ENCODE assay signal across 19 cellular contexts in the genomic region with DNA sequence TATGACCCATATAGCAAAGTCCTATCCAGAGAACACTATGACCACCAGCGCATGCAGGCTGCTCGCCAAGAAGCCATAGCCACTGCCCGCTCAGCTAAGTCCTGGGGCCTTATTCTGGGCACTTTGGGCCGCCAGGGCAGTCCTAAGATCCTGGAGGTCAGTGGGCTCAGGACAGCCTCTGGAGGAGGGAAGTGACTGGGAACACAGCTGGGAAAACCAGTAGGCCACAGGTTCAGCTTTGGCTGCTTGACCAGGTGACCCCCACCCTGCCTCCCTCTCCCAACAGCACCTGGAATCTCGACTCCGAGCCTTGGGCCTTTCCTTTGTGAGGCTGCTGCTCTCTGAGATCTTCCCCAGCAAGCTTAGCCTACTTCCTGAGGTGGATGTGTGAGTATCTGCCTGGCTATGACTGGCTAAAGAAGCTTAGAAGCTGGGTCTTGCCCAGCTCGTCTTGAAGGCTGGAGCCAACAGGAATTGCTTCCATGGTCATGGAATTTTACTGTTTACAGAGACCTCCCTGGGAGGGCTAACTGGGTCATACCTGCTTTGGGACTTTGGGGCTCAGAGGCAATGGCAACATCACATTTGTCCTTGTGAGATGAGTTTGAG. TPM values are rescaled to one million over a fixed set of nuclear protein-coding genes. Genes with fewer than 3 reads are reported as not detected.
DNase-seq lines count a peak whose midpoint lies in the region; ATAC-seq and TF ChIP-seq lines count a peak whose summit lies in the region.
"Had no signal": no experiment of that assay in that cellular context is flagged by ENCODE, and none has a peak within 500 bp of the region (broad histone marks: within the 10 kb centered on the region; RNA-seq: fewer than 3 reads in every experiment).

No MANE protein-coding gene starts in this region.

- CTCF ChIA-PET in CD4-positive, alpha-beta T cell (lab: Charles Lee), result interaction anchor here (1.1 to 1.6 kb wide), 2 partner anchors 15 to 204 kb away, joined by 3 to 4 read pairs; partner anchors contain the start of gene RTN4RL1
- CTCF ChIA-PET in HEK293 (lab: Yijun Ruan, JAX), result interaction anchor here (0.6 to 1.9 kb wide), 9 partner anchors 9 to 466 kb away, joined by 3 to 13 read pairs (median 5); partner anchors contain the start of gene RTN4RL1

- H3K4me3 ChIP-seq in HEK293 (ENCODE audit: low read depth, low read length), result no peak overlapping the region
- no peak overlapping the region for H3K4me3 ChIP-seq in esophagus muscularis mucosa
- H3K4me3 ChIP-seq: lung, MG63 had no signal

- no peak for TF ChIP-seq POLR2A in esophagus muscularis mucosa (IDR thresholded peaks at IDR 0.05; ENCODE audit: low read depth)

- no peaks in the 10 kb centered on the region for H3K9me3 Mint-ChIP-seq in CD4-positive, alpha-beta T cell
- H3K9me3 Mint-ChIP-seq in activated naive CD8-positive, alpha-beta T cell treated with anti-CD3 and anti-CD28 coated beads, Interleukin-2, amount 50 U/mL, for 24 hours, result no peaks in the 10 kb centered on the region
- H3K9me3 Mint-ChIP-seq in naive thymus-derived CD8-positive, alpha-beta T cell, result no peaks in the 10 kb centered on the region

- H3K36me3 Mint-ChIP-seq in CD4-positive, alpha-beta T cell (ENCODE audit: low read depth), result peaks cover 55% of the 10 kb centered on the region
- peaks cover 25% of the 10 kb centered on the region for H3K36me3 Mint-ChIP-seq in activated naive CD8-positive, alpha-beta T cell treated with anti-CD3 and anti-CD28 coated beads, Interleukin-2, amount 50 U/mL, for 24 hours (ENCODE audit: low read depth)
- H3K36me3 Mint-ChIP-seq in naive thymus-derived CD8-positive, alpha-beta T cell, result peaks cover 0 to 58% (median 3%) of the 10 kb centered on the region in 3 donors

- WGBS in esophagus muscularis mucosa, result 63% methylated on average over 3 of the region's 7 CpGs

- POLR2A ChIA-PET in CD4-positive, alpha-beta T cell (lab: Charles Lee), result interaction anchor here (1.0 to 1.2 kb wide), 3 partner anchors 10 to 356 kb away, joined by 3 to 6 read pairs (median 3); partner anchors contain the start of gene DPH1
- POLR2A ChIA-PET in HEK293 (lab: Yijun Ruan, JAX), result interaction anchor here (1.5 kb wide), 1 partner anchor 324 kb away, joined by 4 read pairs; no protein-coding TSS in a partner anchor
- POLR2A ChIA-PET in naive thymus-derived CD8-positive, alpha-beta T cell (lab: Charles Lee), result interaction anchor here (0.7 to 2.3 kb wide), 3 partner anchors 10 to 13 kb away, joined by 3 to 11 read pairs (median 5); partner anchors contain the start of gene DPH1

- peak overlapping the region; percentile 86 for H3K27ac Mint-ChIP-seq in CD4-positive, alpha-beta T cell
- H3K27ac Mint-ChIP-seq in activated naive CD8-positive, alpha-beta T cell treated with anti-CD3 and anti-CD28 coated beads, Interleukin-2, amount 50 U/mL, for 24 hours, result no peak overlapping the region
- peak overlapping the region in 7 of 10 donors; percentile 31 to 85 (median 63) for H3K27ac Mint-ChIP-seq in naive thymus-derived CD8-positive, alpha-beta T cell

- H3K9me3 ChIP-seq in CD4-positive, alpha-beta T cell (ENCODE audit: control insufficient read depth, low read length), result no peaks in the 10 kb centered on the region
- H3K9me3 ChIP-seq in HEK293 (ENCODE audit: control insufficient read depth, insufficient read depth, low read depth, low read length) (no peaks in the 10 kb centered on the region), esophagus muscularis mucosa (no peaks in the 10 kb centered on the region)
- H3K9me3 ChIP-seq: gastroesophageal sphincter, MG63, Peyer's patch, sigmoid colon, tibial artery had no signal

- peak overlapping the region; percentile 71 for H3K4me3 Mint-ChIP-seq in CD4-positive, alpha-beta T cell
- H3K4me3 Mint-ChIP-seq in activated naive CD8-positive, alpha-beta T cell treated with anti-CD3 and anti-CD28 coated beads, Interleukin-2, amount 50 U/mL, for 24 hours, result peak overlapping the region; percentile 40
- H3K4me3 Mint-ChIP-seq in naive thymus-derived CD8-positive, alpha-beta T cell, result peak overlapping the region in 7 of 10 donors; percentile 8 to 91 (median 73)

- H3K27ac ChIP-seq in CD4-positive, alpha-beta T cell (ENCODE audit: low read depth, low read length), result no peak overlapping the region
- H3K27ac ChIP-seq in HEK293 (ENCODE audit: extremely low read depth, low read depth, low read length), result no peak overlapping the region
- peak overlapping the region in 2 of 4 donors; percentile 84 to 95 for H3K27ac ChIP-seq in esophagus muscularis mucosa (replicated peaks in 1 of 4)
- H3K27ac ChIP-seq: epithelial cell of prostate had no signal

- H3K27me3 ChIP-seq in CD4-positive, alpha-beta T cell (ENCODE audit: control insufficient read depth, insufficient read depth, low read length), result no peaks in the 10 kb centered on the region
- H3K27me3 ChIP-seq in esophagus muscularis mucosa, result no peaks in the 10 kb centered on the region
- H3K27me3 ChIP-seq: gastroesophageal sphincter, MG63, Peyer's patch, sigmoid colon, tibial artery had no signal

- peaks cover 23% of the 10 kb centered on the region for H3K4me1 Mint-ChIP-seq in CD4-positive, alpha-beta T cell (ENCODE audit: low read depth)
- H3K4me1 Mint-ChIP-seq in activated naive CD8-positive, alpha-beta T cell treated with anti-CD3 and anti-CD28 coated beads, Interleukin-2, amount 50 U/mL, for 24 hours, result peaks cover 22% of the 10 kb centered on the region
- H3K4me1 Mint-ChIP-seq in naive thymus-derived CD8-positive, alpha-beta T cell, result peaks cover 11 to 25% (median 23%) of the 10 kb centered on the region in 4 donors

- H3K4me1 ChIP-seq in HEK293 (ENCODE audit: control insufficient read depth, insufficient read depth, low read length) (peaks cover 6% of the 10 kb centered on the region), esophagus muscularis mucosa (peaks cover 19 to 32% (median 31%) of the 10 kb centered on the region in 4 donors)

- no peaks in the 10 kb centered on the region for H3K27me3 Mint-ChIP-seq in CD4-positive, alpha-beta T cell
- H3K27me3 Mint-ChIP-seq in activated naive CD8-positive, alpha-beta T cell treated with anti-CD3 and anti-CD28 coated beads, Interleukin-2, amount 50 U/mL, for 24 hours, result no peaks in the 10 kb centered on the region
- H3K27me3 Mint-ChIP-seq in naive thymus-derived CD8-positive, alpha-beta T cell, result no peaks in the 10 kb centered on the region

- intact Hi-C loops in CD4-positive, alpha-beta T cell (cut with DNase I, micrococcal nuclease), result loop anchor here (2.0 to 10.0 kb wide), 9 partner anchors 16 to 476 kb away; partner anchors contain the start of genes MNT (in 1 of the 2), PITPNA (in 1 of the 2), PRPF8 (in 1 of the 2) and RTN4RL1 (in 1 of the 2)
- intact Hi-C loops in esophagus muscularis mucosa (cut with DNase I), result loop anchor here (5.0 kb wide), 1 partner anchor 133 kb away; no protein-coding TSS in a partner anchor

- no peak for ATAC-seq in CD4-positive, alpha-beta T cell (ENCODE audit: poor library complexity)
- no peak for ATAC-seq in activated naive CD8-positive, alpha-beta T cell treated with anti-CD3 and anti-CD28 coated beads, Interleukin-2, amount 50 U/mL, for 24 hours
- no peak for ATAC-seq in naive thymus-derived CD8-positive, alpha-beta T cell
- ATAC-seq in GM19467 (IDR thresholded peaks at IDR 0.05; ENCODE audit: unreplicated experiment), result no peak
- ATAC-seq: gastroesophageal sphincter had no signal

- TF ChIP-seq CTCF in CD4-positive, alpha-beta T cell (IDR thresholded peaks at IDR 0.05), result no peak
- TF ChIP-seq CTCF in HEK293 (tag by site-specific recombination; IDR thresholded peaks at IDR 0.05) (no peak), esophagus muscularis mucosa (IDR thresholded peaks at IDR 0.05) (no peak)

- no peak for TF ChIP-seq EP300 in esophagus muscularis mucosa (IDR thresholded peaks at IDR 0.05)

- H3K36me3 ChIP-seq in HEK293 (ENCODE audit: control insufficient read depth in 2 of 2, insufficient read depth in 1 of 2, low read length in 2 of 2) (peaks cover 14 to 75% of the 10 kb centered on the region in 2 experiments), esophagus muscularis mucosa (peaks cover 22 to 70% (median 55%) of the 10 kb centered on the region in 4 donors)

- no peak for DNase-seq in CD4-positive, alpha-beta T cell
- DNase-seq in activated naive CD8-positive, alpha-beta T cell treated with anti-CD3 and anti-CD28 coated beads, Interleukin-2, amount 50 U/mL, for 24 hours, result no peak
- DNase-seq in naive thymus-derived CD8-positive, alpha-beta T cell, result no peak
- DNase-seq in LoVo (ENCODE audit: low spot score) (no peak), hypothalamus (lab: John Stamatoyannopoulos, UW) (no peak), esophagus muscularis mucosa (ENCODE audit: extremely low spot score) (no peak)
- DNase-seq: amygdala; GOT3; MG63; NCI-H2029 treated with DMSO at 0.1 percent for 48 hours; Peyer's patch; stimulated activated CD4-positive, alpha-beta T cell treated with anti-CD3 and anti-CD28 coated beads, Interleukin-2, amount 100 ng/mL, for 24 hours; tibial artery had no signal

TF ChIP-seq in HEK293, 187 proteins besides CTCF, POLR2A, EP300 and RAD21:
- TF ChIP-seq ZNF624 (tag by site-specific recombination; IDR thresholded peaks at IDR 0.05), result no peak
- peak; percentile 29; the same call in 1 of the 2 replicates for TF ChIP-seq GLIS1 (tag by site-specific recombination; IDR thresholded peaks at IDR 0.05)

RNA-seq across cellular contexts. Expression of gene OVCA2, which starts 1.5 kb away (rescaled TPM):
- 10 to 100 TPM; 34.4 to 35.1 TPM for total RNA-seq in CD4-positive, alpha-beta T cell
- 10 to 100 TPM; 30.8 to 32.6 TPM for total RNA-seq in naive thymus-derived CD8-positive, alpha-beta T cell
- 10 to 100 TPM; 43.9 to 49.1 (median 45.8) TPM for polyA plus RNA-seq in naive thymus-derived CD8-positive, alpha-beta T cell
- total RNA-seq in esophagus muscularis mucosa, result 10 to 100 TPM; 34.9 to 38.9 (median 38.0) TPM

RNA-seq across cellular contexts. Expression of gene DPH1, which starts 10.4 kb away (rescaled TPM):
- 100 to 1,000 TPM in 1 of 2 experiments, 10 to 100 TPM in 1; 96.4 to 101 TPM for total RNA-seq in CD4-positive, alpha-beta T cell
- total RNA-seq in naive thymus-derived CD8-positive, alpha-beta T cell, result 100 to 1,000 TPM; 124 TPM
- polyA plus RNA-seq in naive thymus-derived CD8-positive, alpha-beta T cell, result 10 to 100 TPM; 26.6 to 47.0 (median 35.5) TPM
- total RNA-seq in esophagus muscularis mucosa, result 10 to 100 TPM; 27.4 to 41.8 (median 38.3) TPM

RNA-seq across cellular contexts. Expression of gene HIC1, which starts 14.6 kb away (rescaled TPM):
- total RNA-seq in CD4-positive, alpha-beta T cell, result 1 to 10 TPM; 2.4 to 3.0 TPM
- 1 to 10 TPM; 1.5 to 1.6 TPM for total RNA-seq in naive thymus-derived CD8-positive, alpha-beta T cell
- polyA plus RNA-seq in naive thymus-derived CD8-positive, alpha-beta T cell, result under 1 TPM in 2 of 3 donors, not detected in 1; 0.08 to 0.10 TPM
- 10 to 100 TPM; 48.6 to 86.4 (median 54.9) TPM for total RNA-seq in esophagus muscularis mucosa

RNA-seq across cellular contexts. Expression of gene RTN4RL1, which starts 15.2 kb away (rescaled TPM):
- total RNA-seq in CD4-positive, alpha-beta T cell, result under 1 TPM; 0.06 to 0.11 TPM
- under 1 TPM; 0.41 to 0.57 TPM for total RNA-seq in naive thymus-derived CD8-positive, alpha-beta T cell
- polyA plus RNA-seq in naive thymus-derived CD8-positive, alpha-beta T cell, result under 1 TPM; 0.25 to 0.44 (median 0.35) TPM
- under 1 TPM; 0.50 to 0.86 (median 0.67) TPM for total RNA-seq in esophagus muscularis mucosa
- total RNA-seq: Peyer's patch had no signal

Comparison
In these comparisons a context has a peak if more than half of its experiments do, and no peak if none do; other contexts are left out.
1. RNA of gene HIC1, which starts 14.6 kb away (total RNA-seq): 48.6 to 86.4 TPM in esophagus muscularis mucosa; 2.4 to 3.0 TPM in CD4-positive, alpha-beta T cell and 1.5 to 1.6 TPM in naive thymus-derived CD8-positive, alpha-beta T cell; every median in the first group is over 10 times any median in the second.
2. Peak in every context shown above with its lines, with median percentiles within 50 percentile points of each other: H3K4me3 Mint-ChIP-seq.